In genomic region chr3:127781411-127782001, GRCh38 we compare ENCODE assay signal across 12 cellular contexts. TPM values are rescaled to one million over a fixed set of nuclear protein-coding genes. Genes with fewer than 3 reads are reported as not detected.
DNase-seq lines count a peak whose midpoint lies in the region; TF ChIP-seq lines count a peak whose summit lies in the region.
"Had no signal": no experiment of that assay in that cellular context is flagged by ENCODE, and none has a peak within 500 bp of the region (broad histone marks: within the 10 kb centered on the region; RNA-seq: fewer than 3 reads in every experiment).

No MANE protein-coding gene starts in this region.

- POLR2A ChIA-PET in AG04449 (lab: Yijun Ruan, JAX) = interaction anchor here (1.3 kb wide), 1 partner anchor 9 kb away, joined by 3 read pairs; no protein-coding TSS in a partner anchor

- H2AFZ ChIP-seq in OCI-LY3 (ENCODE audit: low read depth, low read length) (no peak overlapping the region), fibroblast of lung (ENCODE audit: low read length) (no peak overlapping the region), parathyroid adenoma (no peak overlapping the region)

- H3K4me1 ChIP-seq in OCI-LY3 (ENCODE audit: low read length) (peaks cover 65% of the 10 kb centered on the region), fibroblast of lung (ENCODE audit: control insufficient read depth, extremely low read depth, insufficient read depth, low read length) (peaks cover 32% of the 10 kb centered on the region), parathyroid adenoma (no peaks in the 10 kb centered on the region)
- H3K4me1 ChIP-seq in effector memory CD4-positive, alpha-beta T cell (ENCODE audit: control insufficient read depth, insufficient read depth, low read length, poor library complexity, severe bottlenecking) = no peaks in the 10 kb centered on the region

- H3K27ac ChIP-seq in OCI-LY3 (ENCODE audit: low read length) = peak overlapping the region; percentile 68; the same call in 1 of the 2 replicates
- H3K27ac ChIP-seq in fibroblast of lung (ENCODE audit: insufficient read depth, low read length) = peak overlapping the region; percentile 18
- H3K27ac ChIP-seq in parathyroid adenoma = peak overlapping the region; percentile 15
- no peak overlapping the region for H3K27ac ChIP-seq in effector memory CD4-positive, alpha-beta T cell (ENCODE audit: insufficient read depth, low read length, poor library complexity, severe bottlenecking)

- DNase-seq in AG04449 (ENCODE audit: low read depth, low spot score) = peak; percentile 84
- peak; percentile 49 to 66 for DNase-seq in fibroblast of lung (ENCODE audit: low read depth in 2 of 2)
- DNase-seq in cerebellar nuclear complex (lab: John Stamatoyannopoulos, UW) = no peak
- DNase-seq in effector memory CD4-positive, alpha-beta T cell = no peak
- DNase-seq in hypothalamus (lab: John Stamatoyannopoulos, UW) = no peak
- no peak for DNase-seq in GM10266 (ENCODE audit: extremely low spot score)
- DNase-seq: activated CD4-positive, alpha-beta T cell treated with anti-CD3 and anti-CD28 coated beads, Interleukin-2, amount 10 ng/mL, durations not matched to agents 7 days and 5 days; activated naive CD4-positive, alpha-beta T cell treated with anti-CD3 and anti-CD28 coated beads for 36 hours had no signal

- H3K79me2 ChIP-seq in OCI-LY3 (ENCODE audit: low read length) (peaks cover 62% of the 10 kb centered on the region), fibroblast of lung (ENCODE audit: control insufficient read depth, insufficient read depth, low read length) (peaks cover 38% of the 10 kb centered on the region), parathyroid adenoma (no peaks in the 10 kb centered on the region)

- H3K27me3 ChIP-seq in OCI-LY3 (ENCODE audit: low read depth, low read length) (no peaks in the 10 kb centered on the region), fibroblast of lung (ENCODE audit: control insufficient read depth, insufficient read depth, low read length) (no peaks in the 10 kb centered on the region), parathyroid adenoma (ENCODE audit: control insufficient read depth, insufficient read depth, low read length) (no peaks in the 10 kb centered on the region)
- H3K27me3 ChIP-seq in effector memory CD4-positive, alpha-beta T cell (replicated peaks; ENCODE audit: control insufficient read depth, insufficient read depth, low read length, poor library complexity, severe bottlenecking) = no peaks in the 10 kb centered on the region
- H3K27me3 ChIP-seq: Peyer's patch had no signal

- no peak overlapping the region for H3K4me3 ChIP-seq in AG04449 (ENCODE audit: low read depth, low read length)
- no peak overlapping the region for H3K4me3 ChIP-seq in OCI-LY3 (ENCODE audit: low read length)
- no peak overlapping the region for H3K4me3 ChIP-seq in fibroblast of lung (replicated peaks in 1 of 4; ENCODE audit: control extremely low read depth in 1 of 4, insufficient read depth in 1 of 4, low read depth in 3 of 4, low read length in 4 of 4)
- no peak overlapping the region for H3K4me3 ChIP-seq in parathyroid adenoma (ENCODE audit: low read depth, low read length)
- no peak overlapping the region for H3K4me3 ChIP-seq in effector memory CD4-positive, alpha-beta T cell (ENCODE audit: insufficient read depth, low read depth, low read length, poor library complexity, severe bottlenecking)
- H3K4me3 ChIP-seq: lung, Peyer's patch had no signal

- H4K20me1 ChIP-seq in OCI-LY3 (ENCODE audit: insufficient read depth, low read length) (no peaks in the 10 kb centered on the region), fibroblast of lung (ENCODE audit: control insufficient read depth, extremely low read depth, insufficient read depth, low read length) (no peaks in the 10 kb centered on the region)

- H3K4me2 ChIP-seq in OCI-LY3 (ENCODE audit: low read length) = no peak overlapping the region
- no peak overlapping the region for H3K4me2 ChIP-seq in fibroblast of lung (ENCODE audit: extremely low read depth, insufficient read depth, low read length)
- no peak overlapping the region for H3K4me2 ChIP-seq in parathyroid adenoma (ENCODE audit: low read length)

- TF ChIP-seq CTCF in AG04449 (IDR thresholded peaks at IDR 0.05; ENCODE audit: insufficient read depth, low read length, missing control alignments) = no peak
- no peak for TF ChIP-seq CTCF in OCI-LY3 (IDR thresholded peaks at IDR 0.05; ENCODE audit: low read depth, low read length)
- no peak for TF ChIP-seq CTCF in fibroblast of lung (conservative IDR thresholded peaks at IDR 0.05 in 1 of 2, IDR thresholded peaks at IDR 0.05 in 1 of 2; ENCODE audit: low read depth in 1 of 2, low read length in 2 of 2)
- TF ChIP-seq CTCF in parathyroid adenoma (IDR thresholded peaks at IDR 0.05) = no peak
- TF ChIP-seq CTCF in GM10266 (IDR thresholded peaks at IDR 0.05; ENCODE audit: control insufficient read depth, insufficient read depth, low read depth, missing control alignments) = no peak

- H3K36me3 ChIP-seq in OCI-LY3 (replicated peaks; ENCODE audit: low read depth, low read length) = peaks cover 66% of the 10 kb centered on the region
- H3K36me3 ChIP-seq in fibroblast of lung (ENCODE audit: control insufficient read depth, insufficient read depth, low read length) = peaks cover 2% of the 10 kb centered on the region
- no peaks in the 10 kb centered on the region for H3K36me3 ChIP-seq in parathyroid adenoma (ENCODE audit: control insufficient read depth, insufficient read depth, low read length)
- H3K36me3 ChIP-seq in effector memory CD4-positive, alpha-beta T cell (ENCODE audit: control insufficient read depth, insufficient read depth, low read length) = no peaks in the 10 kb centered on the region

- H3K9ac ChIP-seq in OCI-LY3 (ENCODE audit: low read length) (no peak overlapping the region), fibroblast of lung (ENCODE audit: insufficient read depth, low read length) (no peak overlapping the region), parathyroid adenoma (no peak overlapping the region)

- H3K9me3 ChIP-seq in OCI-LY3 (ENCODE audit: insufficient read depth, low read length) (peaks cover 12% of the 10 kb centered on the region), fibroblast of lung (ENCODE audit: control insufficient read depth, insufficient read depth, low read depth, low read length) (no peaks in the 10 kb centered on the region), parathyroid adenoma (ENCODE audit: control insufficient read depth, low read length) (no peaks in the 10 kb centered on the region)
- no peaks in the 10 kb centered on the region for H3K9me3 ChIP-seq in effector memory CD4-positive, alpha-beta T cell (ENCODE audit: control insufficient read depth, low read length)

- CTCF ChIA-PET in AG04449 (lab: Yijun Ruan, JAX) = interaction anchor here (0.7 to 4.5 kb wide), 5 partner anchors 9 to 91 kb away, joined by 3 to 22 read pairs (median 3); no protein-coding TSS in a partner anchor

RNA-seq across cellular contexts. Expression of gene MGLL, which starts 40.8 kb away (rescaled TPM):
- total RNA-seq in fibroblast of lung = 15.2 and 60.1 TPM in 2 replicates
- polyA plus RNA-seq in fibroblast of lung = 69.8 and 122 TPM in 2 replicates
- polyA plus RNA-seq in fibroblast of lung (2012) = 101 and 175 TPM in 2 replicates
- 75.2 and 302 TPM in 2 replicates for polyA minus RNA-seq in fibroblast of lung (ENCODE audit: low replicate concordance)

Comparison
In these comparisons a context has a peak if more than half of its experiments do, and no peak if none do; other contexts are left out.
1. DNase-seq: peak in AG04449 (single experiment) and fibroblast of lung (2 of 2); none in cerebellar nuclear complex (0 of 2), effector memory CD4-positive, alpha-beta T cell (0 of 3), hypothalamus (0 of 51) and GM10266 (single experiment).